ENCODE assay signal across 16 cellular contexts in genomic region chr14:99127651-99128167, GRCh38.
DNase-seq lines count a peak whose midpoint lies in the region; ATAC-seq, FAIRE-seq and TF ChIP-seq lines count a peak whose summit lies in the region.
"Had no signal": no experiment of that assay in that cellular context is flagged by ENCODE, and none has a peak within 500 bp of the region (broad histone marks: within the 10 kb centered on the region; RNA-seq: fewer than 3 reads in every experiment).

No MANE protein-coding gene starts in this region.

- no peaks in the 10 kb centered on the region for H3K36me3 ChIP-seq in GM23338 (ENCODE audit: insufficient read depth)
- H3K36me3 ChIP-seq in RWPE2 (ENCODE audit: low read depth) = no peaks in the 10 kb centered on the region
- H3K36me3 ChIP-seq: BLaER1, WERI-Rb-1 had no signal

- H3K4me3 ChIP-seq in GM23338 = no peak overlapping the region
- H3K4me3 ChIP-seq in RWPE2 (ENCODE audit: severe bottlenecking) = no peak overlapping the region
- no peak overlapping the region for H3K4me3 ChIP-seq in retinal pigment epithelial cell (ENCODE audit: low read length)
- H3K4me3 ChIP-seq: BLaER1 had no signal

- no peak for TF ChIP-seq CTCF in GM23338 (conservative IDR thresholded peaks at IDR 0.05; ENCODE audit: low read depth in 2 of 2)
- TF ChIP-seq CTCF in RWPE2 (IDR thresholded peaks at IDR 0.05; ENCODE audit: poor library complexity, severe bottlenecking) = no peak
- TF ChIP-seq CTCF in foreskin keratinocyte (conservative IDR thresholded peaks at IDR 0.05) = no peak
- no peak for TF ChIP-seq CTCF in retinal pigment epithelial cell (conservative IDR thresholded peaks at IDR 0.05; ENCODE audit: low read depth, low read length)
- no peak for TF ChIP-seq CTCF in D721Med (IDR thresholded peaks at IDR 0.05; ENCODE audit: insufficient read depth, missing control alignments)

- H3K4me1 ChIP-seq in GM23338 (ENCODE audit: insufficient read depth) (0 out of 2 replicates have a peak, but pooled peaks cover 2% of the 10 kb centered on the region), RWPE2 (ENCODE audit: insufficient read depth, poor library complexity, severe bottlenecking) (peaks cover 24% of the 10 kb centered on the region), foreskin keratinocyte (peaks cover 3% of the 10 kb centered on the region)

- peaks cover 15% of the 10 kb centered on the region for H3K4me1 Mint-ChIP-seq in GM23338
- H3K4me1 Mint-ChIP-seq in effector memory CD8-positive, alpha-beta T cell (ENCODE audit: low read depth in 2 of 2) = peaks cover 10 to 29% of the 10 kb centered on the region in 2 donors

- no peaks in the 10 kb centered on the region for H3K79me2 ChIP-seq in GM23338 (replicated peaks; ENCODE audit: insufficient read depth)

- H3K4me2 ChIP-seq in GM23338 = no peak overlapping the region
- H3K4me2 ChIP-seq: BLaER1 had no signal

- ATAC-seq in GM23338 (peak; percentile 20; the same call in 2 of the 3 replicates), RWPE2 (ENCODE audit: low read depth) (peak; percentile 90), foreskin keratinocyte (peak; percentile 79)
- ATAC-seq in effector memory CD8-positive, alpha-beta T cell (replicated peaks) = no peak
- ATAC-seq: activated T-cell treated with anti-CD3 and anti-CD28 coated beads, Interleukin-2, amount 50 U/mL, for 4 hours had no signal

- H3K36me3 Mint-ChIP-seq in GM23338 (ENCODE audit: low read depth) = no peaks in the 10 kb centered on the region
- no peaks in the 10 kb centered on the region for H3K36me3 Mint-ChIP-seq in effector memory CD8-positive, alpha-beta T cell (ENCODE audit: insufficient read depth)

- H3K27ac ChIP-seq in GM23338 (ENCODE audit: low read depth) = no peak overlapping the region
- peak overlapping the region; percentile 25 for H3K27ac ChIP-seq in RWPE2 (ENCODE audit: poor library complexity, severe bottlenecking)
- no peak overlapping the region for H3K27ac ChIP-seq in foreskin keratinocyte
- H3K27ac ChIP-seq: BLaER1, WERI-Rb-1 had no signal

- H3K27ac Mint-ChIP-seq in GM23338 = no peak overlapping the region
- H3K27ac Mint-ChIP-seq in effector memory CD8-positive, alpha-beta T cell = peak overlapping the region in 1 of 2 donors; percentile 49
- H3K27ac Mint-ChIP-seq: progenitor cell of endocrine pancreas; stimulated activated naive CD8-positive, alpha-beta T cell treated with anti-CD3 and anti-CD28 coated beads, Interleukin-15, Interleukin-2, amounts not matched to agents 100 ng/mL and 50 ng/mL, for 24 hours had no signal

- H4K20me1 ChIP-seq in GM23338 (replicated peaks; ENCODE audit: insufficient read depth) = no peaks in the 10 kb centered on the region
- H4K20me1 ChIP-seq: BLaER1 had no signal

- no peak overlapping the region for H2AFZ ChIP-seq in GM23338

- FAIRE-seq in D721Med (lab: Jason Lieb, UNC) = no peak
- FAIRE-seq: GM18507 had no signal

- H3K4me3 Mint-ChIP-seq in GM23338 = no peak overlapping the region
- no peak overlapping the region for H3K4me3 Mint-ChIP-seq in effector memory CD8-positive, alpha-beta T cell
- H3K4me3 Mint-ChIP-seq: activated T-cell treated with anti-CD3 and anti-CD28 coated beads, Interleukin-2, amount 50 U/mL, for 4 hours; stimulated activated naive CD8-positive, alpha-beta T cell treated with anti-CD3 and anti-CD28 coated beads, Interleukin-15, Interleukin-2, amounts not matched to agents 100 ng/mL and 50 ng/mL, for 24 hours had no signal

- peaks cover 7% of the 10 kb centered on the region for H3K27me3 Mint-ChIP-seq in GM23338 (ENCODE audit: insufficient read depth, low read depth, poor library complexity)
- no peaks in the 10 kb centered on the region for H3K27me3 Mint-ChIP-seq in effector memory CD8-positive, alpha-beta T cell
- H3K27me3 Mint-ChIP-seq: stimulated activated naive CD8-positive, alpha-beta T cell treated with anti-CD3 and anti-CD28 coated beads, Interleukin-15, Interleukin-2, amounts not matched to agents 100 ng/mL and 50 ng/mL, for 24 hours had no signal

- no peaks in the 10 kb centered on the region for H3K9me3 Mint-ChIP-seq in GM23338
- no peaks in the 10 kb centered on the region for H3K9me3 Mint-ChIP-seq in effector memory CD8-positive, alpha-beta T cell
- H3K9me3 Mint-ChIP-seq: activated T-cell treated with anti-CD3 and anti-CD28 coated beads, Interleukin-2, amount 50 U/mL, for 4 hours; stimulated activated naive CD8-positive, alpha-beta T cell treated with anti-CD3 and anti-CD28 coated beads, Interleukin-15, Interleukin-2, amounts not matched to agents 100 ng/mL and 50 ng/mL, for 24 hours had no signal

- no peaks in the 10 kb centered on the region for H3K9me3 ChIP-seq in RWPE2 (ENCODE audit: severe bottlenecking)
- H3K9me3 ChIP-seq: BLaER1 had no signal

- peak; percentile 23 for DNase-seq in GM23338 (ENCODE audit: low spot score)
- peak; percentile 97 for DNase-seq in RWPE2 (ENCODE audit: low spot score)
- peak; percentile 88 to 90 for DNase-seq in foreskin keratinocyte
- peak; percentile 26 for DNase-seq in retinal pigment epithelial cell (ENCODE audit: low read depth)
- DNase-seq in effector memory CD8-positive, alpha-beta T cell = no peak
- DNase-seq in activated CD4-positive, alpha-beta T cell treated with anti-CD3 and anti-CD28 coated beads for 1 hour = no peak
- no peak for DNase-seq in D721Med (ENCODE audit: insufficient read length, low spot score)
- no peak for DNase-seq in NCI-H1436 (lab: John Stamatoyannopoulos, UW)
- DNase-seq: activated T-cell treated with anti-CD3 and anti-CD28 coated beads, Interleukin-2, amount 50 U/mL, for 4 hours; mesenchymal stem cell; NCI-H1694; WERI-Rb-1 had no signal

- H3K27me3 ChIP-seq in GM23338 (ENCODE audit: insufficient read depth) (no peaks in the 10 kb centered on the region), RWPE2 (ENCODE audit: insufficient read depth, poor library complexity, severe bottlenecking) (no peaks in the 10 kb centered on the region), foreskin keratinocyte (no peaks in the 10 kb centered on the region)
- H3K27me3 ChIP-seq: BLaER1 had no signal

- H3K9me2 ChIP-seq in GM23338 (ENCODE audit: insufficient read depth) = no peaks in the 10 kb centered on the region

- no peaks in the 10 kb centered on the region for H3F3A ChIP-seq in GM23338 (replicated peaks; ENCODE audit: low read depth)

TF ChIP-seq in GM23338, 12 proteins besides CTCF, POLR2A, EP300 and RAD21 (continues in another document):
- TF ChIP-seq CREB1 (CRISPR knock-in tag; IDR thresholded peaks at IDR 0.05; ENCODE audit: low read depth) (no peak), POLR2AphosphoS5 (IDR thresholded peaks at IDR 0.05; ENCODE audit: low read depth) (no peak), JUNB (IDR thresholded peaks at IDR 0.05; ENCODE audit: unreplicated experiment) (no peak), ETS1 (IDR thresholded peaks at IDR 0.05) (no peak), ZNF331 (CRISPR knock-in tag; IDR thresholded peaks at IDR 0.05; ENCODE audit: low read depth) (no peak)

Comparison
In these comparisons a context has a peak if more than half of its experiments do, and no peak if none do; other contexts are left out.
1. DNase-seq: peak in GM23338 (single experiment), RWPE2 (single experiment), foreskin keratinocyte (2 of 2) and retinal pigment epithelial cell (single experiment); none in effector memory CD8-positive, alpha-beta T cell (0 of 3), activated CD4-positive, alpha-beta T cell treated with anti-CD3 and anti-CD28 coated beads for 1 hour (single experiment), D721Med (single experiment) and NCI-H1436 (single experiment).